ENCODE assay signal across 8 cellular contexts in the genomic region with DNA sequence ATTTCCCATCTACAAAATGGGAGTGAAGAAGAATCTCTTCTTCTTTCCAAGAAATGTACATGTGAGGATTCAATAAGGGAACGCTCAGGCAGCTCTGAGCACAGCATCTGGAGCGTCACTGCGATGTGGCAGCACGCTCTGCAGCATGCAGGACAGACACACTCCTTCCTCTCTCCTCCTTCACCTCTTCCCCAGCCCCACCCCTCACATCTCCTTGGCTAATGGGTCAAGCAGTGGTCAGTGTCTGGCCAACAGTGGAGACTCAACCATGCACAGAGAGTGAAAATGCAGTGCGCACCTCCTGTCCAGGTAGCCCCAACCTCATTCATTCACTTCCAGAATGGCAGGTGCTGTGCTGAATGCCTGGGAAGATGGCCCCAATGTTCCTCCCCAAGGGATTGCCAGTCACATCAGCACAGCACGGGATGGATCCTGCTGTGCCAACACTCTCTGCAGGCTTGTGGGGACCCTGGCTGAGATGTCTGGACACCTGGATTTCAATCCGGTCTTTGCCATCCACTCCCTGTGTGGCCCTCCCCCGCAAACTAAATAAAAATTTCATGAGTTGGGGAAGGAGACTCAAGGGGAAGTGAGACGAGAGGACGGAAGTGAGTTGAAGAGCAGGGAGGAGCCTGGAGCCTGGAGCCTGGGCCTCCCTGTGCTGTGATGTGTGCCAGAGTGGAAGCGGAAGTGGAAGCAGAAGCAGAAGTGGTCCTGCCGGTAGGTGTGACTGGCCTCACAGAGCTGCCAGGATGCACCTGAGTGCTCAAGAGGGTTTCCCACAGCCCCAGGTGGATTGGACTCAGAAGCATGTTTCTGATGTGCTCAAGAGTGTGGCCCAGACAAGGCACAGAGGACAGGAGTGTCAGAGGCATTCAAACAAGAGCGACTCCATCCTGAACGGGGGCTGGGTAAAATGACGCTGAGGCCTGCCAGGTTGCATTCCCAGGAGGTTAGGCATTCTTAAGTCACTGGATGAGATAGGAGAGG.
DNase-seq lines count a peak whose midpoint lies in the region; ATAC-seq and TF ChIP-seq lines count a peak whose summit lies in the region.

No MANE protein-coding gene starts in this region.

- POLR2A ChIA-PET in Panc1 (lab: Charles Lee): no interaction called here

- no peak overlapping the region for H3K4me3 Mint-ChIP-seq in HFFc6

- DNase-seq in Panc1 (ENCODE audit: low read depth, low spot score) (no peak), right lobe of liver (peak in 1 of 3 donors; percentile 49), OCI-M1 (lab: John Stamatoyannopoulos, UW) (no peak), HuH-7 (ENCODE audit: low spot score) (no peak), HFFc6 (no peak)
- DNase-seq in effector CD8-positive, alpha-beta T cell (lab: John Stamatoyannopoulos, UW): no peak

- H3K4me1 Mint-ChIP-seq in HFFc6 (ENCODE audit: low read depth): peaks cover 26% of the 10 kb centered on the region

- H3K4me3 ChIP-seq in Panc1 (ENCODE audit: low read depth in 2 of 2, low read length in 2 of 2) (no peak overlapping the region), right lobe of liver (no peak overlapping the region)

- CTCF ChIA-PET in Panc1 (lab: Charles Lee): no interaction called here

- ATAC-seq in GM18502 (IDR thresholded peaks at IDR 0.05; ENCODE audit: poor library complexity, unreplicated experiment): peak; percentile 82
- peak; percentile 74 for ATAC-seq in HG02678 (IDR thresholded peaks at IDR 0.05; ENCODE audit: unreplicated experiment)
- ATAC-seq in Panc1: no peak
- ATAC-seq in right lobe of liver: peak; percentile 42 to 72 (median 44)

- intact Hi-C loops in Panc1 (cut with micrococcal nuclease; ENCODE audit: unreplicated experiment): no loop called here
- intact Hi-C loops in right lobe of liver (cut with DNase I): no loop called here

- in situ Hi-C loops in Panc1 (cut with HindIII; ENCODE audit: low pct_unique_long_range_greater_than_20kb, low sequenced_read_pairs): no loop called here

- no peak overlapping the region for H3K27ac Mint-ChIP-seq in HFFc6

- H3K36me3 Mint-ChIP-seq in HFFc6 (ENCODE audit: low read depth): peaks cover 24% of the 10 kb centered on the region

- no peak for TF ChIP-seq CTCF in Panc1 (IDR thresholded peaks at IDR 0.05)
- no peak for TF ChIP-seq CTCF in right lobe of liver (IDR thresholded peaks at IDR 0.05)
- TF ChIP-seq CTCF in HFFc6 (IDR thresholded peaks at IDR 0.05): no peak

- BruUV-seq in Panc1 (replicated peaks; lab: Mats Ljungman, UMichigan): no TSS peak

- H3K36me3 ChIP-seq in Panc1 (ENCODE audit: control insufficient read depth, insufficient read depth, low read length): no peaks in the 10 kb centered on the region
- no peaks in the 10 kb centered on the region for H3K36me3 ChIP-seq in right lobe of liver

- WGBS in right lobe of liver (ENCODE audit: insufficient coverage, low coverage, low lambda C conversion rate, missing lambda C conversion rate): 75% methylated on average over 12 of the region's 15 CpGs

- H3K4me1 ChIP-seq in Panc1 (ENCODE audit: control insufficient read depth, insufficient read depth, low read length) (peaks cover 34% of the 10 kb centered on the region), right lobe of liver (no peaks in the 10 kb centered on the region)

- H3K27me3 ChIP-seq in Panc1 (ENCODE audit: control insufficient read depth, insufficient read depth, low read length) (no peaks in the 10 kb centered on the region), right lobe of liver (no peaks in the 10 kb centered on the region)

- peaks cover 12% of the 10 kb centered on the region for H3K27me3 Mint-ChIP-seq in HFFc6 (ENCODE audit: insufficient read depth)

- TF ChIP-seq POLR2A in right lobe of liver (IDR thresholded peaks at IDR 0.05): no peak

- H3K27ac ChIP-seq in Panc1 (ENCODE audit: low read length): peak overlapping the region; percentile 90
- H3K27ac ChIP-seq in right lobe of liver: no peak overlapping the region

- no peaks in the 10 kb centered on the region for H3K9me3 Mint-ChIP-seq in HFFc6

- peaks cover 12% of the 10 kb centered on the region; the same call in 1 of the 2 replicates for H3K9me3 ChIP-seq in Panc1 (ENCODE audit: control insufficient read depth, insufficient read depth, low read depth, low read length)
- H3K9me3 ChIP-seq in right lobe of liver: no peaks in the 10 kb centered on the region
